1 cellular context compared by ENCODE assay signal in the genomic region with DNA sequence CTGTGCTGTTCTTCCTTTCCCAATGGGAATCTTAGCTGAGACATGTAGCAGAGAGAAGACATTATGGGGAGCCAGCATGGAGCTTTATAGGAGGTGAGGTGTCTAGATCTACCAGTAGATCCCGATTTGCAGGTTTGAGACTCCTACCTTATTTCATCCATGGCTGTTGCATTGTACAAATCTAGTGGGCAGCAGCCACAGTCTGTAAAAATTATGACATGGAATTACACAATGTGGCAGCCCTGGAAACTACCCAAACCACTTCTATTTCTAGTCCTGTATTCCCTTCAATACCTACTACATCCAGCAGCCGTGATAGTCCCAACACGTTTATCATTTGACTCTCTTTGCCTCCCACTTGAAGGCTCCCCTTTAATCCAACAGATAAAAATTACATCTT.
TF ChIP-seq lines count a peak whose summit lies in the region.

No MANE protein-coding gene starts in this region.

TF ChIP-seq in HepG2, 621 proteins besides CTCF, POLR2A, EP300 and RAD21:
- TF ChIP-seq ZBTB1 (CRISPR knock-in tag; IDR thresholded peaks at IDR 0.05; ENCODE audit: borderline replicate concordance) (no peak), ZNF781 (CRISPR knock-in tag; IDR thresholded peaks at IDR 0.05; ENCODE audit: borderline replicate concordance, not compliant biosample characterization) (no peak), HOXD1 (CRISPR knock-in tag; IDR thresholded peaks at IDR 0.05) (no peak), SOX5 (CRISPR knock-in tag; IDR thresholded peaks at IDR 0.05; ENCODE audit: borderline replicate concordance) (no peak), ZNF788 (CRISPR knock-in tag; IDR thresholded peaks at IDR 0.05; ENCODE audit: borderline replicate concordance) (no peak), ZNF672 (CRISPR knock-in tag; IDR thresholded peaks at IDR 0.05) (no peak), SOX6 (IDR thresholded peaks at IDR 0.05) (no peak), SOX6 (CRISPR knock-in tag; IDR thresholded peaks at IDR 0.05) (no peak), ZNF777 (CRISPR knock-in tag; IDR thresholded peaks at IDR 0.05) (no peak), ZNF616 (CRISPR knock-in tag; IDR thresholded peaks at IDR 0.05; ENCODE audit: low read depth) (no peak), ZNF24 (IDR thresholded peaks at IDR 0.05) (no peak)
- TF ChIP-seq, protein P1, sequence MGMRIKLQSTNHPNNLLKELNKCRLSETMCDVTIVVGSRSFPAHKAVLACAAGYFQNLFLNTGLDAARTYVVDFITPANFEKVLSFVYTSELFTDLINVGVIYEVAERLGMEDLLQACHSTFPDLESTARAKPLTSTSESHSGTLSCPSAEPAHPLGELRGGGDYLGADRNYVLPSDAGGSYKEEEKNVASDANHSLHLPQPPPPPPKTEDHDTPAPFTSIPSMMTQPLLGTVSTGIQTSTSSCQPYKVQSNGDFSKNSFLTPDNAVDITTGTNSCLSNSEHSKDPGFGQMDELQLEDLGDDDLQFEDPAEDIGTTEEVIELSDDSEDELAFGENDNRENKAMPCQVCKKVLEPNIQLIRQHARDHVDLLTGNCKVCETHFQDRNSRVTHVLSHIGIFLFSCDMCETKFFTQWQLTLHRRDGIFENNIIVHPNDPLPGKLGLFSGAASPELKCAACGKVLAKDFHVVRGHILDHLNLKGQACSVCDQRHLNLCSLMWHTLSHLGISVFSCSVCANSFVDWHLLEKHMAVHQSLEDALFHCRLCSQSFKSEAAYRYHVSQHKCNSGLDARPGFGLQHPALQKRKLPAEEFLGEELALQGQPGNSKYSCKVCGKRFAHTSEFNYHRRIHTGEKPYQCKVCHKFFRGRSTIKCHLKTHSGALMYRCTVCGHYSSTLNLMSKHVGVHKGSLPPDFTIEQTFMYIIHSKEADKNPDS (CRISPR knock-in tag; IDR thresholded peaks at IDR 0.05) = no peak
